Comparison of ENCODE assay signal across 20 cellular contexts in genomic region chr5:65823174-65823573, GRCh38.
DNase-seq lines count a peak whose midpoint lies in the region; ATAC-seq, FAIRE-seq and TF ChIP-seq lines count a peak whose summit lies in the region.
"Had no signal": no experiment of that assay in that cellular context is flagged by ENCODE, and none has a peak within 500 bp of the region (broad histone marks: within the 10 kb centered on the region; RNA-seq: fewer than 3 reads in every experiment).

No MANE protein-coding gene starts in this region.

- ATAC-seq in GM12878 (no peak), mucosa of descending colon (peak; percentile 37), T-helper 17 cell (no peak)
- ATAC-seq: left ventricle myocardium superior had no signal

- H3K4me2 ChIP-seq in Karpas-422 (ENCODE audit: low read depth, low read length, poor library complexity, severe bottlenecking), result no peak overlapping the region
- H3K4me2 ChIP-seq in GM12878 (ENCODE audit: control insufficient read depth, insufficient read depth), result no peak overlapping the region

- CTCF ChIA-PET in GM12878 (lab: Yijun Ruan, JAX), result interaction anchor here (0.6 to 0.7 kb wide), 2 partner anchors 26 to 119 kb away, joined by 3 read pairs; no protein-coding TSS in a partner anchor

- H3K27me3 Mint-ChIP-seq in T-helper 17 cell, result no peaks in the 10 kb centered on the region
- H3K27me3 Mint-ChIP-seq: activated CD4-positive, alpha-beta memory T cell treated with anti-CD3 and anti-CD28 coated beads for 36 hours; CD8-positive, alpha-beta memory T cell had no signal

- TF ChIP-seq POLR2A in GM12878 (IDR thresholded peaks at IDR 0.05; ENCODE audit: low read depth, low read length), result no peak

- 91% methylated on average over 2 of the region's 2 CpGs for WGBS in GM12878 (ENCODE audit: insufficient coverage, insufficient replicate concordance, low lambda C conversion rate, missing lambda C conversion rate)

- H3K9ac ChIP-seq in Karpas-422 (ENCODE audit: low read length) (no peak overlapping the region), GM12878 (ENCODE audit: control insufficient read depth, insufficient read depth, low read length) (no peak overlapping the region)
- H3K9ac ChIP-seq: parathyroid adenoma had no signal

- H3K4me1 Mint-ChIP-seq in T-helper 17 cell, result peaks cover 11% of the 10 kb centered on the region

- intact Hi-C loops in GM12878 (cut with micrococcal nuclease; ENCODE audit: unreplicated experiment), result loop anchor here (10.0 kb wide), 1 partner anchor 322 kb away; the partner anchor contains the start of gene SREK1
- intact Hi-C loops in mucosa of descending colon (cut with DNase I, micrococcal nuclease), result no loop called here

- POLR2A ChIA-PET in GM12878 (lab: Charles Lee), result no interaction called here

- no TSS peak for BruUV-seq in GM12878 (replicated peaks; lab: Mats Ljungman, UMichigan)

- H3K27ac ChIP-seq in Karpas-422 (ENCODE audit: low read length) (no peak overlapping the region), GM12878 (ENCODE audit: control insufficient read depth, insufficient read depth) (peak overlapping the region; percentile 32)
- H3K27ac ChIP-seq: parathyroid adenoma, upper lobe of left lung had no signal

- H3K4me1 ChIP-seq in Karpas-422 (ENCODE audit: low read length) (peaks cover 10% of the 10 kb centered on the region), GM12878 (ENCODE audit: control insufficient read depth, insufficient read depth, low read length) (peaks cover 57% of the 10 kb centered on the region), mucosa of descending colon (ENCODE audit: low read depth) (peaks cover 14% of the 10 kb centered on the region)
- H3K4me1 ChIP-seq: parathyroid adenoma had no signal

- no peaks in the 10 kb centered on the region for H3K27me3 ChIP-seq in Karpas-422 (ENCODE audit: low read length)
- H3K27me3 ChIP-seq in GM12878 (replicated peaks in 1 of 2; ENCODE audit: control insufficient read depth in 2 of 2, insufficient read depth in 2 of 2, low read length in 1 of 2), result no peaks in the 10 kb centered on the region
- H3K27me3 ChIP-seq: upper lobe of left lung had no signal

- no peak overlapping the region for H3K4me3 Mint-ChIP-seq in T-helper 17 cell
- H3K4me3 Mint-ChIP-seq: activated CD4-positive, alpha-beta memory T cell treated with anti-CD3 and anti-CD28 coated beads for 36 hours; activated naive CD8-positive, alpha-beta T cell treated with anti-CD3 and anti-CD28 coated beads, Interleukin-2, amount 10 ng/mL, durations not matched to agents 7 days and 5 days; CD8-positive, alpha-beta memory T cell had no signal

- DNase-seq in AG10803 (ENCODE audit: low read depth) (peak; percentile 34), Karpas-422 (peak; percentile 21), GM12878 (ENCODE audit: low read depth, low spot score) (no peak), mucosa of descending colon (no peak), T-helper 17 cell (no peak), hypothalamus (lab: John Stamatoyannopoulos, UW) (no peak)
- no peak for DNase-seq in activated CD8-positive, alpha-beta memory T cell treated with anti-CD3 and anti-CD28 coated beads, Interleukin-2, amount 50 U/mL, for 4 hours
- DNase-seq in activated CD8-positive, alpha-beta memory T cell treated with anti-CD3 and anti-CD28 coated beads for 24 hours, result no peak
- DNase-seq: activated CD4-positive, alpha-beta memory T cell treated with anti-CD3 and anti-CD28 coated beads for 36 hours; activated naive CD8-positive, alpha-beta T cell treated with anti-CD3 and anti-CD28 coated beads, Interleukin-2, amount 10 ng/mL, durations not matched to agents 7 days and 5 days; CD8-positive, alpha-beta memory T cell; cerebellar nuclear complex; GDM1; left ventricle myocardium superior; NCI-H1417; NCI-H2171; NCI-H748 treated with DMSO at 0.1 percent for 48 hours; stimulated activated naive CD4-positive, alpha-beta T cell; upper lobe of left lung had no signal

- no peaks in the 10 kb centered on the region for H4K20me1 ChIP-seq in Karpas-422 (ENCODE audit: insufficient read depth, low read depth, low read length)
- H4K20me1 ChIP-seq in GM12878 (ENCODE audit: control insufficient read depth, insufficient read depth), result no peaks in the 10 kb centered on the region

- H3K9me3 ChIP-seq in Karpas-422 (ENCODE audit: low read length) (no peaks in the 10 kb centered on the region), GM12878 (replicated peaks; ENCODE audit: control insufficient read depth, insufficient read depth, low read length) (no peaks in the 10 kb centered on the region), mucosa of descending colon (no peaks in the 10 kb centered on the region), T-helper 17 cell (ENCODE audit: control insufficient read depth, low read length, poor library complexity, severe bottlenecking) (no peaks in the 10 kb centered on the region)
- H3K9me3 ChIP-seq: upper lobe of left lung had no signal

- no peaks in the 10 kb centered on the region for H3K79me2 ChIP-seq in Karpas-422 (ENCODE audit: low read length)
- no peaks in the 10 kb centered on the region for H3K79me2 ChIP-seq in GM12878 (ENCODE audit: control insufficient read depth, insufficient read depth, low read length)
- H3K79me2 ChIP-seq: parathyroid adenoma had no signal

- no peak for FAIRE-seq in GM12878 (lab: Jason Lieb, UNC)

- H3K9me2 ChIP-seq in Karpas-422 (replicated peaks; ENCODE audit: insufficient read depth, low read length), result no peaks in the 10 kb centered on the region

- in situ Hi-C loops in GM12878 (cut with MboI), result no loop called here

- no peak overlapping the region for H3K27ac Mint-ChIP-seq in T-helper 17 cell
- H3K27ac Mint-ChIP-seq: activated CD4-positive, alpha-beta memory T cell treated with anti-CD3 and anti-CD28 coated beads for 36 hours; activated naive CD8-positive, alpha-beta T cell treated with anti-CD3 and anti-CD28 coated beads, Interleukin-2, amount 10 ng/mL, durations not matched to agents 7 days and 5 days had no signal

- H3K4me3 ChIP-seq in AG10803 (ENCODE audit: low read length) (no peak overlapping the region), Karpas-422 (ENCODE audit: low read length) (no peak overlapping the region), GM12878 (no peak overlapping the region), mucosa of descending colon (no peak overlapping the region)
- H3K4me3 ChIP-seq: upper lobe of left lung had no signal

- H2AFZ ChIP-seq in Karpas-422 (ENCODE audit: low read length) (no peak overlapping the region), GM12878 (ENCODE audit: control insufficient read depth, low read depth, low read length) (no peak overlapping the region; the same call in 1 of the 2 replicates)
- H2AFZ ChIP-seq: parathyroid adenoma had no signal

- TF ChIP-seq EP300 in GM12878 (IDR thresholded peaks at IDR 0.05; ENCODE audit: borderline replicate concordance in 1 of 2, control insufficient read depth in 1 of 2, low read depth in 2 of 2, low read length in 2 of 2), result no peak

- no peak for TF ChIP-seq RAD21 in GM12878 (IDR thresholded peaks at IDR 0.05; ENCODE audit: insufficient read depth, low read depth, low read length)

- RAD21 ChIA-PET in GM12878 (lab: Charles Lee; ENCODE audit: unreplicated experiment), result interaction anchor here (0.9 to 1.3 kb wide), 2 partner anchors 14 to 104 kb away, joined by 3 to 5 read pairs; no protein-coding TSS in a partner anchor

- H3K36me3 ChIP-seq in Karpas-422 (ENCODE audit: insufficient read depth, low read length) (no peaks in the 10 kb centered on the region), GM12878 (ENCODE audit: control insufficient read depth in 2 of 2, insufficient read depth in 2 of 2, low read length in 1 of 2) (peaks cover 0 to 5% of the 10 kb centered on the region in 2 experiments; a peak in 1 of 4 replicates), mucosa of descending colon (ENCODE audit: low read depth) (no peaks in the 10 kb centered on the region)
- H3K36me3 ChIP-seq: upper lobe of left lung had no signal

- H3K36me3 Mint-ChIP-seq in T-helper 17 cell (ENCODE audit: low read depth), result peaks cover 6% of the 10 kb centered on the region
- H3K36me3 Mint-ChIP-seq: activated CD4-positive, alpha-beta memory T cell treated with anti-CD3 and anti-CD28 coated beads for 36 hours; CD8-positive, alpha-beta memory T cell had no signal

- SMC1A ChIA-PET in GM12878 (lab: Charles Lee; ENCODE audit: uncharacterized antibody, unreplicated experiment), result interaction anchor here (0.9 to 1.8 kb wide), 7 partner anchors 11 to 103 kb away, joined by 3 to 5 read pairs (median 3); partner anchors contain the start of gene ERBIN

- TF ChIP-seq CTCF in AG10803 (conservative IDR thresholded peaks at IDR 0.05; ENCODE audit: low read length), result no peak
- TF ChIP-seq CTCF in GM12878 (IDR thresholded peaks at IDR 0.05 in 2 of 3, conservative IDR thresholded peaks at IDR 0.05 in 1 of 3; ENCODE audit: control insufficient read depth in 2 of 3, extremely low read depth in 1 of 3, insufficient read depth in 1 of 3, low read depth in 3 of 3, low read length in 3 of 3), result no peak
- TF ChIP-seq CTCF in mucosa of descending colon (IDR thresholded peaks at IDR 0.05), result no peak

TF ChIP-seq in GM12878, 131 proteins besides CTCF, POLR2A, EP300 and RAD21 (continues in another document):
- TF ChIP-seq MYC (IDR thresholded peaks at IDR 0.05; ENCODE audit: insufficient read depth, insufficient read length, insufficient replicate concordance, low read length, severe bottlenecking), result no peak
- TF ChIP-seq TCF12 (IDR thresholded peaks at IDR 0.05; ENCODE audit: low read depth, low read length), result no peak
- TF ChIP-seq CBFB (IDR thresholded peaks at IDR 0.05; ENCODE audit: low read depth), result no peak
- TF ChIP-seq IKZF2 (IDR thresholded peaks at IDR 0.05), result no peak
- no peak for TF ChIP-seq GABPA (IDR thresholded peaks at IDR 0.05; ENCODE audit: low read depth)
- TF ChIP-seq RELA (IDR thresholded peaks at IDR 0.05; ENCODE audit: borderline replicate concordance, partially characterized antibody), result no peak

Comparison
In these comparisons a context has a peak if more than half of its experiments do, and no peak if none do; other contexts are left out.
1. DNase-seq: peak in AG10803 (single experiment) and Karpas-422 (single experiment); none in GM12878 (single experiment), mucosa of descending colon (0 of 3), activated CD8-positive, alpha-beta memory T cell treated with anti-CD3 and anti-CD28 coated beads, Interleukin-2, amount 50 U/mL, for 4 hours (single experiment), activated CD8-positive, alpha-beta memory T cell treated with anti-CD3 and anti-CD28 coated beads for 24 hours (single experiment), T-helper 17 cell (0 of 3) and hypothalamus (0 of 51).